ENCODE assay signal across 10 cellular contexts in genomic region chr14:65169351-65169750, GRCh38.
DNase-seq lines count a peak whose midpoint lies in the region; ATAC-seq, FAIRE-seq and TF ChIP-seq lines count a peak whose summit lies in the region.
"Had no signal": no experiment of that assay in that cellular context is flagged by ENCODE, and none has a peak within 500 bp of the region (broad histone marks: within the 10 kb centered on the region; RNA-seq: fewer than 3 reads in every experiment).

No MANE protein-coding gene starts in this region.

- peak in 3 of 56 donors; percentile 11 to 25 (median 12) for TF ChIP-seq CTCF in dorsolateral prefrontal cortex (IDR thresholded peaks at IDR 0.05 in 54 of 56, conservative IDR thresholded peaks at IDR 0.05 in 2 of 56; ENCODE audit: low read depth in 1 of 56, partially characterized antibody in 56 of 56)
- TF ChIP-seq CTCF in tibial nerve (IDR thresholded peaks at IDR 0.05), result no peak
- no peak for TF ChIP-seq CTCF in vagina (IDR thresholded peaks at IDR 0.05)
- TF ChIP-seq CTCF in pancreas (IDR thresholded peaks at IDR 0.05), result no peak

- intact Hi-C loops in dorsolateral prefrontal cortex (cut with DNase I) (loop anchor here (1.0 to 10.0 kb wide), 8 partner anchors 113 to 905 kb away; partner anchors contain the start of gene FNTB (in 1 of the 2)), vagina (cut with DNase I) (no loop called here), pancreas (cut with DNase I) (loop anchor here in 2 of 3 donors (5.0 to 10.0 kb wide), 3 partner anchors 653 to 788 kb away; no protein-coding TSS in a partner anchor)

- TF ChIP-seq POLR2A in tibial nerve (IDR thresholded peaks at IDR 0.05) (peak in 1 of 2 donors; percentile 2), vagina (IDR thresholded peaks at IDR 0.05) (no peak)

- H3K36me3 ChIP-seq in tibial nerve, result no peaks in the 10 kb centered on the region
- H3K36me3 ChIP-seq in vagina, result no peaks in the 10 kb centered on the region
- no peaks in the 10 kb centered on the region for H3K36me3 ChIP-seq in pancreas

- peak overlapping the region in 22 of 59 donors; percentile 0 to 75 (median 27) for H3K4me3 ChIP-seq in dorsolateral prefrontal cortex
- H3K4me3 ChIP-seq in tibial nerve, result no peak overlapping the region
- H3K4me3 ChIP-seq in vagina, result no peak overlapping the region
- no peak overlapping the region for H3K4me3 ChIP-seq in pancreas
- H3K4me3 ChIP-seq: skin epidermis had no signal

- WGBS in tibial nerve, 2 donors, result 35 to 36% methylated on average over 1 of the region's 1 CpG
- WGBS in pancreas, 2 donors, result 78 to 89% methylated on average over 1 of the region's 1 CpG

- H3K27me3 ChIP-seq in dorsolateral prefrontal cortex (no peaks in the 10 kb centered on the region), tibial nerve (no peaks in the 10 kb centered on the region), vagina (no peaks in the 10 kb centered on the region), pancreas (peaks cover 0 to 3% (median 0%) of the 10 kb centered on the region in 4 donors)

- H3K4me1 ChIP-seq in tibial nerve, result peaks cover 0 to 26% (median 6%) of the 10 kb centered on the region in 4 donors
- H3K4me1 ChIP-seq in vagina, result peaks cover 11% of the 10 kb centered on the region
- no peaks in the 10 kb centered on the region for H3K4me1 ChIP-seq in pancreas

- peak in 1 of 2 donors; percentile 37 for TF ChIP-seq EP300 in tibial nerve (IDR thresholded peaks at IDR 0.05)

- no peak for FAIRE-seq in pancreas (lab: Jason Lieb, UNC)

- H3K27ac ChIP-seq in dorsolateral prefrontal cortex, result peak overlapping the region; percentile 59 to 98 (median 91)
- peak overlapping the region in 3 of 4 donors; percentile 44 to 81 (median 70) for H3K27ac ChIP-seq in tibial nerve
- H3K27ac ChIP-seq in vagina, result no peak overlapping the region
- H3K27ac ChIP-seq in pancreas, result no peak overlapping the region

- ATAC-seq in HG03175 (IDR thresholded peaks at IDR 0.05; ENCODE audit: unreplicated experiment) (peak; percentile 80), pancreas (no peak)

- no peaks in the 10 kb centered on the region for H3K9me3 ChIP-seq in tibial nerve
- no peaks in the 10 kb centered on the region for H3K9me3 ChIP-seq in vagina
- no peaks in the 10 kb centered on the region for H3K9me3 ChIP-seq in pancreas

- DNase-seq in stimulated activated CD4-positive, alpha-beta T cell treated with anti-CD3 and anti-CD28 coated beads, Interleukin-15, amount 100 ng/mL, for 24 hours, result peak; percentile 5
- DNase-seq in stimulated activated CD4-positive, alpha-beta T cell treated with anti-CD3 and anti-CD28 coated beads, Interleukin-2, amount 100 ng/mL, for 24 hours, result no peak
- DNase-seq in dorsolateral prefrontal cortex, result peak in 2 of 10 donors; percentile 56 to 70
- DNase-seq in tibial nerve (ENCODE audit: low spot score in 2 of 2), result no peak
- no peak for DNase-seq in vagina (ENCODE audit: extremely low spot score in 2 of 2)
- DNase-seq in pancreas, result no peak
- DNase-seq in DMS79 (lab: John Stamatoyannopoulos, UW), result no peak
- DNase-seq: DND-41 had no signal

Comparison
In these comparisons a context has a peak if more than half of its experiments do, and no peak if none do; other contexts are left out.
1. H3K27ac ChIP-seq: peak in dorsolateral prefrontal cortex (59 of 59) and tibial nerve (3 of 4); none in vagina (single experiment) and pancreas (0 of 4).